Comparison of ENCODE assay signal across 11 cellular contexts in genomic region chr10:104351067-104351681, GRCh38. TPM values are rescaled to one million over a fixed set of nuclear protein-coding genes. Genes with fewer than 3 reads are reported as not detected.
A peak's percentile ranks its signal among the peaks of the same experiment; 100 is the strongest.
DNase-seq lines count a peak whose midpoint lies in the region; ATAC-seq, FAIRE-seq and TF ChIP-seq lines count a peak whose summit lies in the region.
"Had no signal": no experiment of that assay in that cellular context is flagged by ENCODE, and none has a peak within 500 bp of the region (broad histone marks: within the 10 kb centered on the region; RNA-seq: fewer than 3 reads in every experiment).

No MANE protein-coding gene starts in this region.

- DNase-seq in GM12891 (ENCODE audit: insufficient read length, low spot score) (no peak), Karpas-422 (peak; percentile 36), mesenchymal stem cell (peak; percentile 65), NCI-H1105 (lab: John Stamatoyannopoulos, UW) (no peak), OCI-LY7 (ENCODE audit: low spot score) (no peak), HEK293T (ENCODE audit: extremely low spot score) (no peak)
- DNase-seq in activated naive CD8-positive, alpha-beta T cell treated with anti-CD3 and anti-CD28 coated beads for 36 hours, result no peak
- DNase-seq: activated CD4-positive, alpha-beta T cell treated with anti-CD3 and anti-CD28 coated beads for 1 hour; endodermal cell; NCI-H187 treated with DMSO at 0.1 percent for 48 hours had no signal

- H3K23ac ChIP-seq in mesenchymal stem cell (ENCODE audit: low read length in 2 of 2), result no peak overlapping the region

- H2AK5ac ChIP-seq in mesenchymal stem cell (ENCODE audit: low read length, severe bottlenecking), result no peak overlapping the region

- no peak overlapping the region for H2BK12ac ChIP-seq in mesenchymal stem cell (ENCODE audit: low read length in 2 of 2)

- no peak overlapping the region for H3K4ac ChIP-seq in mesenchymal stem cell (ENCODE audit: low read depth in 1 of 2, low read length in 2 of 2)

- TF ChIP-seq POLR2A in GM12891 (IDR thresholded peaks at IDR 0.05; ENCODE audit: low read depth, low read length), result no peak

- no peaks in the 10 kb centered on the region for H3K27me3 Mint-ChIP-seq in activated naive CD8-positive, alpha-beta T cell treated with anti-CD3 and anti-CD28 coated beads for 36 hours

- CTCF ChIA-PET in OCI-LY7 (lab: Charles Lee; ENCODE audit: unreplicated experiment) (interaction anchor here (1.4 to 3.5 kb wide), 4 partner anchors 45 to 60 kb away, joined by 4 to 28 read pairs (median 6); no protein-coding TSS in a partner anchor), HEK293T (lab: Yijun Ruan, JAX) (interaction anchor here (0.6 to 3.1 kb wide), 10 partner anchors 8 to 77 kb away, joined by 3 to 29 read pairs (median 5); no protein-coding TSS in a partner anchor)

- H3K36me3 ChIP-seq in Karpas-422 (ENCODE audit: insufficient read depth, low read length) (no peaks in the 10 kb centered on the region), mesenchymal stem cell (ENCODE audit: control insufficient read depth in 1 of 2, insufficient read depth in 2 of 2, low read depth in 1 of 2, low read length in 2 of 2) (no peaks in the 10 kb centered on the region), OCI-LY7 (ENCODE audit: insufficient read depth, low read length) (no peaks in the 10 kb centered on the region)

- H4K91ac ChIP-seq in mesenchymal stem cell (ENCODE audit: low read length), result no peak overlapping the region

- H3K9me3 ChIP-seq in Karpas-422 (ENCODE audit: low read length) (no peaks in the 10 kb centered on the region), mesenchymal stem cell (ENCODE audit: control insufficient read depth, low read length) (no peaks in the 10 kb centered on the region), OCI-LY7 (ENCODE audit: low read length) (no peaks in the 10 kb centered on the region)

- no peaks in the 10 kb centered on the region for H3K9me3 Mint-ChIP-seq in activated naive CD8-positive, alpha-beta T cell treated with anti-CD3 and anti-CD28 coated beads for 36 hours
- H3K9me3 Mint-ChIP-seq: endodermal cell had no signal

- H3K4me2 ChIP-seq in Karpas-422 (ENCODE audit: low read depth, low read length, poor library complexity, severe bottlenecking) (peak overlapping the region; percentile 63), mesenchymal stem cell (ENCODE audit: low read length, poor library complexity, severe bottlenecking) (no peak overlapping the region), OCI-LY7 (ENCODE audit: low read length) (no peak overlapping the region)

- intact Hi-C loops in OCI-LY7 (cut with micrococcal nuclease; ENCODE audit: unreplicated experiment), result loop anchor here (5.0 kb wide), 1 partner anchor 229 kb away; the partner anchor contains the start of gene SFR1

- no peak for FAIRE-seq in GM12891 (lab: Jason Lieb, UNC)

- H3K9ac ChIP-seq in Karpas-422 (ENCODE audit: low read length) (no peak overlapping the region), mesenchymal stem cell (ENCODE audit: low read length) (peak overlapping the region; percentile 73)

- H4K20me1 ChIP-seq in Karpas-422 (ENCODE audit: insufficient read depth, low read depth, low read length) (no peaks in the 10 kb centered on the region), OCI-LY7 (ENCODE audit: insufficient read depth, low read length) (no peaks in the 10 kb centered on the region)

- no peaks in the 10 kb centered on the region for H3K36me3 Mint-ChIP-seq in activated naive CD8-positive, alpha-beta T cell treated with anti-CD3 and anti-CD28 coated beads for 36 hours

- H2BK5ac ChIP-seq in mesenchymal stem cell (ENCODE audit: low read depth, low read length, poor library complexity, severe bottlenecking), result no peak overlapping the region

- H3K4me1 ChIP-seq in Karpas-422 (ENCODE audit: low read length) (peaks cover 44% of the 10 kb centered on the region), mesenchymal stem cell (ENCODE audit: control insufficient read depth, insufficient read depth, low read depth, low read length) (peaks cover 6% of the 10 kb centered on the region), OCI-LY7 (ENCODE audit: insufficient read depth, low read length, poor library complexity, severe bottlenecking) (peaks cover 53% of the 10 kb centered on the region)

- H3K79me2 ChIP-seq in Karpas-422 (ENCODE audit: low read length) (no peaks in the 10 kb centered on the region), OCI-LY7 (ENCODE audit: insufficient read depth, low read depth, low read length) (no peaks in the 10 kb centered on the region)

- H3K27me3 ChIP-seq in Karpas-422 (ENCODE audit: low read length) (no peaks in the 10 kb centered on the region), mesenchymal stem cell (ENCODE audit: control insufficient read depth in 1 of 2, insufficient read depth in 1 of 2, low read length in 2 of 2) (peaks cover 0 to 18% of the 10 kb centered on the region in 2 experiments)

- 68% methylated on average over 1 of the region's 1 CpG for WGBS in mesenchymal stem cell

- POLR2A ChIA-PET in OCI-LY7 (lab: Charles Lee), result interaction anchor here (0.7 to 1.3 kb wide), 5 partner anchors 29 to 368 kb away, joined by 3 to 4 read pairs (median 4); no protein-coding TSS in a partner anchor
- POLR2A ChIA-PET in HEK293T (lab: Yijun Ruan, JAX), result interaction anchor here (1.1 kb wide), 1 partner anchor 45 kb away, joined by 3 read pairs; no protein-coding TSS in a partner anchor

- no peak overlapping the region for H3K14ac ChIP-seq in mesenchymal stem cell (ENCODE audit: low read length in 2 of 2)

- H2BK15ac ChIP-seq in mesenchymal stem cell (ENCODE audit: low read depth, poor library complexity, severe bottlenecking), result no peak overlapping the region

- no peak overlapping the region for H3K4me3 ChIP-seq in Karpas-422 (ENCODE audit: low read length)
- no peak overlapping the region for H3K4me3 ChIP-seq in mesenchymal stem cell (ENCODE audit: insufficient read depth in 1 of 2, low read depth in 1 of 2, low read length in 2 of 2)
- no peak overlapping the region for H3K4me3 ChIP-seq in OCI-LY7 (ENCODE audit: low read depth, low read length, poor library complexity, severe bottlenecking)

- no peak for ATAC-seq in GM19395 (IDR thresholded peaks at IDR 0.05; ENCODE audit: unreplicated experiment)

- BruUV-seq in OCI-LY7 (replicated peaks; lab: Mats Ljungman, UMichigan), result no TSS peak

- H2AFZ ChIP-seq in Karpas-422 (ENCODE audit: low read length) (no peak overlapping the region), mesenchymal stem cell (ENCODE audit: low read depth, low read length) (no peak overlapping the region), OCI-LY7 (ENCODE audit: low read length) (no peak overlapping the region)

- H3K18ac ChIP-seq in mesenchymal stem cell (ENCODE audit: low read depth in 1 of 2, low read length in 2 of 2), result no peak overlapping the region

- no peaks in the 10 kb centered on the region for H3K79me1 ChIP-seq in mesenchymal stem cell (replicated peaks; ENCODE audit: low read length, poor library complexity, severe bottlenecking)

- no peak for TF ChIP-seq CTCF in OCI-LY7 (conservative IDR thresholded peaks at IDR 0.05; ENCODE audit: low read length)

- H3K27ac ChIP-seq in Karpas-422 (ENCODE audit: low read length) (no peak overlapping the region), mesenchymal stem cell (ENCODE audit: low read length, poor library complexity, severe bottlenecking) (no peak overlapping the region), OCI-LY7 (ENCODE audit: low read depth, low read length, poor library complexity, severe bottlenecking) (no peak overlapping the region)

- H3K9me2 ChIP-seq in Karpas-422 (replicated peaks; ENCODE audit: insufficient read depth, low read length), result no peaks in the 10 kb centered on the region
- H3K9me2 ChIP-seq in OCI-LY7 (ENCODE audit: insufficient read depth, low read length), result no peaks in the 10 kb centered on the region

- H2BK120ac ChIP-seq in mesenchymal stem cell (ENCODE audit: low read depth, low read length), result no peak overlapping the region

- H4K8ac ChIP-seq in mesenchymal stem cell (ENCODE audit: low read length), result no peak overlapping the region

- peaks cover 22% of the 10 kb centered on the region for H3K4me1 Mint-ChIP-seq in activated naive CD8-positive, alpha-beta T cell treated with anti-CD3 and anti-CD28 coated beads for 36 hours

- peak overlapping the region; percentile 37 for H3K4me3 Mint-ChIP-seq in activated naive CD8-positive, alpha-beta T cell treated with anti-CD3 and anti-CD28 coated beads for 36 hours
- H3K4me3 Mint-ChIP-seq: endodermal cell had no signal

- peak overlapping the region; percentile 67 for H3K27ac Mint-ChIP-seq in activated naive CD8-positive, alpha-beta T cell treated with anti-CD3 and anti-CD28 coated beads for 36 hours
- H3K27ac Mint-ChIP-seq: endodermal cell had no signal

TF ChIP-seq in GM12891, 5 proteins besides CTCF, POLR2A, EP300 and RAD21:
- TF ChIP-seq PAX5 (IDR thresholded peaks at IDR 0.05; ENCODE audit: insufficient read depth, low read length, severe bottlenecking), result no peak
- TF ChIP-seq POLR2AphosphoS5 (IDR thresholded peaks at IDR 0.05; ENCODE audit: low read depth, low read length), result no peak
- TF ChIP-seq TAF1 (IDR thresholded peaks at IDR 0.05; ENCODE audit: low read depth, low read length), result no peak
- TF ChIP-seq SPI1 (IDR thresholded peaks at IDR 0.05; ENCODE audit: low read depth, low read length), result peak; percentile 1; the same call in 1 of the 2 replicates
- no peak for TF ChIP-seq POU2F2 (IDR thresholded peaks at IDR 0.05; ENCODE audit: low read depth, low read length)

TF ChIP-seq in HEK293T, 16 proteins besides CTCF, POLR2A, EP300 and RAD21 (continues in another document):
- no peak for TF ChIP-seq FOXA1 (IDR thresholded peaks at IDR 0.05)
- TF ChIP-seq NFRKB (IDR thresholded peaks at IDR 0.05), result no peak
- TF ChIP-seq L3MBTL2 (conservative IDR thresholded peaks at IDR 0.05), result no peak

RNA-seq across cellular contexts. Expression of gene CFAP58, which starts 2.5 kb away (rescaled TPM):
- polyA plus RNA-seq in GM12891 (2012; ENCODE audit: low read depth, missing spikeins), result 0.27 TPM
- 0.26 and 1.4 TPM in 2 replicates for total RNA-seq in Karpas-422 (2014; rRNA removed; shearing (Covaris generic); ENCODE audit: low replicate concordance)
- under 1 TPM; 0.34 to 0.41 TPM for total RNA-seq in activated naive CD8-positive, alpha-beta T cell treated with anti-CD3 and anti-CD28 coated beads for 36 hours
- 0.12 TPM for polyA plus RNA-seq in mesenchymal stem cell (2013, experiment 1 of 2)
- polyA plus RNA-seq in mesenchymal stem cell (2013, experiment 2 of 2), result 0.11 TPM
- total RNA-seq in OCI-LY7 (2014; rRNA removed; shearing (Covaris generic)), result 0.09 and 0.36 TPM in 2 replicates
- total RNA-seq in OCI-LY7 (2022), result 1.5 and 2.0 TPM in 2 replicates

RNA-seq across cellular contexts. Expression of gene ITPRIP, which starts 12.9 kb away (rescaled TPM):
- polyA plus RNA-seq in GM12891 (2012; ENCODE audit: low read depth, missing spikeins), result 4.0 TPM
- total RNA-seq in Karpas-422 (2014; rRNA removed; shearing (Covaris generic); ENCODE audit: low replicate concordance), result 4.5 and 4.6 TPM in 2 replicates
- 10 to 100 TPM; 18.8 to 19.4 TPM for total RNA-seq in activated naive CD8-positive, alpha-beta T cell treated with anti-CD3 and anti-CD28 coated beads for 36 hours
- 13.8 TPM for polyA plus RNA-seq in mesenchymal stem cell (2013, experiment 1 of 2)
- 13.9 TPM for polyA plus RNA-seq in mesenchymal stem cell (2013, experiment 2 of 2)
- total RNA-seq in OCI-LY7 (2014; rRNA removed; shearing (Covaris generic)), result 3.3 and 6.0 TPM in 2 replicates
- 18.0 and 19.6 TPM in 2 replicates for total RNA-seq in OCI-LY7 (2022)

Comparison
In these comparisons a context has a peak if more than half of its experiments do, and no peak if none do; other contexts are left out.
1. DNase-seq: peak in Karpas-422 (single experiment) and mesenchymal stem cell (single experiment); none in GM12891 (single experiment), activated naive CD8-positive, alpha-beta T cell treated with anti-CD3 and anti-CD28 coated beads for 36 hours (single experiment), NCI-H1105 (single experiment), OCI-LY7 (single experiment) and HEK293T (single experiment).